In the genomic region with DNA sequence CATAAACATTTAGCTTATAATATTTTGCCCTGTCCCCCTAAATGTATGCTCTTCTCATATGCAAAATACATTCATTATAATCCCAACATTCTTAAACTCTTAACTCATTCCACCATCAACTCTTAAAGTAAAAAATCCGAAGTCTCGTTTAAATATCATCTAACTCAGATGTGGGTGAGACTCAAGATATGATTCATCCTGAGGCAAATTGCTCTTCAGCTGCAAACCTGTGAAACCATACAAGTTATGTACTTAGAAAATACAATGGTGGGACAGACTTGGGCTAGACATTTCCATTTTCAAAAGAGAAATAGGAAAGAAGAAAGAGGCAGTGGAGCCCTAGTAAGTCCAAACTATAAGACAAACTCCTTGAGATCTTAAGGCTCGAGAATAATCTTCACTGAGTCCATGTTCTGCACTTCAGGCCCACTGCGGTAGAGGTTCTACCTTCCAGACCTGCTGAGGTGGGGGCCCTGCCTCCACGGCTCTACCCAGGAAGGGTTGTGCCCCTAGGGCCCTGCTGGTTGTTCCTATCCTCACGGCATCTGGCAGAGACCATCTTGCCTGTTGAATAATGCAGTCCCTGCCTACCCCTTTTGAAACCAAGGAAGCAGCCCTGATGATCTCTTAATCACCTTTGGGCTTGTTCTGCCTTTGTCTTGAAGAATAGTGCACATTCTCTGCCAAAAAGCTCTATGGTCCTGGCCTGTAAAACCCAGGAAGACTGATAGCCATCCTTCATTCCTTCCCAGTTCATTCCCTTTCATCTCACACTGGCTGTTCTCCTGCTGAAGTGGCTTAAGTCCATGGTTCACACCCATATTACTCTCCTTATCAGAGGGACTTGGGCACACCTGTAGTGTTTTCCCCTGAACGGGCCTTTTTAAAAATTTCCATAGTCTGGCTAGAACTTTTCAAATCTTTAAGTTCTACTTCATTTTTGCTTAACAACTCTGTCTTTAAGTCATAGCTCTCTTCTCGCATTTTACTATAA, we compare ENCODE assay signal across 26 cellular contexts. TPM values are rescaled to one million over a fixed set of nuclear protein-coding genes. Genes with fewer than 3 reads are reported as not detected.
DNase-seq lines count a peak whose midpoint lies in the region; ATAC-seq, FAIRE-seq and TF ChIP-seq lines count a peak whose summit lies in the region.
"Had no signal": no experiment of that assay in that cellular context is flagged by ENCODE, and none has a peak within 500 bp of the region (broad histone marks: within the 10 kb centered on the region; RNA-seq: fewer than 3 reads in every experiment).

No MANE protein-coding gene starts in this region.

- CTCF ChIA-PET in HepG2 (lab: Yijun Ruan, JAX; ENCODE audit: low intra/inter-chr PET ratio, low total read pairs) = no interaction called here
- CTCF ChIA-PET in WTC11 (lab: Charles Lee) = interaction anchor here (0.9 kb wide), 1 partner anchor 12 kb away, joined by 3 read pairs; no protein-coding TSS in a partner anchor

- H3K4me3 ChIP-seq in HepG2 (replicated peaks in 1 of 3; ENCODE audit: insufficient read depth in 1 of 3, low read depth in 2 of 3, low read length in 3 of 3) = no peak overlapping the region
- no peak overlapping the region for H3K4me3 ChIP-seq in right lobe of liver
- H3K4me3 ChIP-seq: dorsolateral prefrontal cortex, ovary, right atrium auricular region, SK-N-MC, suprapubic skin had no signal

- DNase-seq in HepG2 (ENCODE audit: low spot score) = no peak
- DNase-seq in right lobe of liver = no peak
- no peak for DNase-seq in WTC11 (ENCODE audit: low spot score)
- DNase-seq in left colon = no peak
- no peak for DNase-seq in HuH-7 (ENCODE audit: low spot score)
- no peak for DNase-seq in NCI-H1092 (lab: John Stamatoyannopoulos, UW)
- DNase-seq in NOMO-1 treated with dmso at 0.1 percent for 144 hours (lab: John Stamatoyannopoulos, UW; ENCODE audit: unreplicated experiment) = no peak
- DNase-seq: amniotic stem cell; CD4-positive, alpha-beta T cell; central memory CD4-positive, alpha-beta T cell; DMS153; dorsolateral prefrontal cortex; foreskin melanocyte; GOT3; Karpas-422; mammary epithelial cell; NCI-H1105 treated with DMSO at 0.1 percent for 48 hours; NCI-H2107; NCI-H524; ovary; stimulated activated CD8-positive, alpha-beta memory T cell treated with anti-CD3 and anti-CD28 coated beads, Interleukin-4, amount 100 ng/mL, for 48 hours; WERI-Rb-1 had no signal

- no peak overlapping the region for H2AFZ ChIP-seq in HepG2 (ENCODE audit: low read length)

- 83% methylated on average over 8 of the region's 8 CpGs for WGBS in HepG2 (ENCODE audit: low lambda C conversion rate)
- WGBS in right lobe of liver (ENCODE audit: insufficient coverage, low coverage, low lambda C conversion rate, missing lambda C conversion rate) = 76% methylated on average over 4 of the region's 8 CpGs

- no TSS peak for BruUV-seq in HepG2 (replicated peaks; lab: Mats Ljungman, UMichigan)

- H3K9ac ChIP-seq in HepG2 (ENCODE audit: insufficient read depth, low read depth, low read length) = no peak overlapping the region

- in situ Hi-C loops in HepG2 (cut with HindIII; ENCODE audit: extremely low pct_ligation_motif_present, low pct_unique_long_range_greater_than_20kb) = no loop called here

- H3K27me3 ChIP-seq in HepG2 (ENCODE audit: control insufficient read depth in 1 of 2, insufficient read depth in 2 of 2, low read length in 2 of 2) (no peaks in the 10 kb centered on the region), right lobe of liver (no peaks in the 10 kb centered on the region)
- H3K27me3 ChIP-seq: dorsolateral prefrontal cortex, ovary, right atrium auricular region, suprapubic skin had no signal

- H3K36me3 ChIP-seq in HepG2 (replicated peaks in 1 of 2; ENCODE audit: control insufficient read depth in 1 of 2, insufficient read depth in 2 of 2, low read length in 2 of 2) = peaks cover 0 to 1% of the 10 kb centered on the region in 2 experiments; a peak in 1 of 5 replicates
- H3K36me3 ChIP-seq in right lobe of liver = no peaks in the 10 kb centered on the region
- H3K36me3 ChIP-seq: ovary, right atrium auricular region, suprapubic skin, WERI-Rb-1 had no signal

- no peak overlapping the region for H3K4me2 ChIP-seq in HepG2 (ENCODE audit: low read depth, low read length)

- H3K79me2 ChIP-seq in HepG2 (ENCODE audit: insufficient read depth, low read length) = no peaks in the 10 kb centered on the region

- no peak for TF ChIP-seq EP300 in HepG2 (IDR thresholded peaks at IDR 0.05; ENCODE audit: low read depth in 2 of 2, low read length in 2 of 2)
- no peak for TF ChIP-seq EP300 in HepG2 (CRISPR knock-in tag; IDR thresholded peaks at IDR 0.05; ENCODE audit: borderline replicate concordance)

- TF ChIP-seq POLR2A in HepG2 (IDR thresholded peaks at IDR 0.05; ENCODE audit: insufficient read depth in 1 of 2, low read depth in 2 of 2, low read length in 2 of 2) (no peak), right lobe of liver (IDR thresholded peaks at IDR 0.05) (no peak)

- ATAC-seq in HepG2 (no peak), right lobe of liver (no peak), WTC11 (peak; percentile 65), left colon (peak; percentile 52)

- H3K4me1 Mint-ChIP-seq in WTC11 = peaks cover 14% of the 10 kb centered on the region

- no peaks in the 10 kb centered on the region for H3K9me3 Mint-ChIP-seq in WTC11
- H3K9me3 Mint-ChIP-seq: CD4-positive, alpha-beta T cell had no signal

- peak overlapping the region; percentile 80 for H3K27ac ChIP-seq in HepG2 (ENCODE audit: extremely low read length, insufficient read depth, low read length)
- H3K27ac ChIP-seq in right lobe of liver = no peak overlapping the region
- H3K27ac ChIP-seq: ovary, right atrium auricular region, SK-N-MC, suprapubic skin, WERI-Rb-1 had no signal

- intact Hi-C loops in HepG2 (cut with micrococcal nuclease; ENCODE audit: unreplicated experiment) (loop anchor here (1.0 kb wide), 1 partner anchor 23 kb away; no protein-coding TSS in a partner anchor), right lobe of liver (cut with DNase I) (no loop called here), left colon (cut with DNase I, micrococcal nuclease) (no loop called here)

- H3K9me3 ChIP-seq in HepG2 (ENCODE audit: low read length) (no peaks in the 10 kb centered on the region), right lobe of liver (no peaks in the 10 kb centered on the region)
- H3K9me3 ChIP-seq: ovary, right atrium auricular region, suprapubic skin had no signal

- POLR2A ChIA-PET in HepG2 (lab: Yijun Ruan, JAX) (no interaction called here), WTC11 (lab: Charles Lee) (no interaction called here)

- no peaks in the 10 kb centered on the region for H4K20me1 ChIP-seq in HepG2 (ENCODE audit: insufficient read depth, low read length)

- FAIRE-seq in HepG2 (lab: Jason Lieb, UNC) = no peak
- FAIRE-seq: GM12891 had no signal

- H3K4me3 Mint-ChIP-seq in WTC11 = no peak overlapping the region
- H3K4me3 Mint-ChIP-seq: CD4-positive, alpha-beta T cell had no signal

- peaks cover 44% of the 10 kb centered on the region for H3K4me1 ChIP-seq in HepG2 (ENCODE audit: insufficient read depth, low read length)
- no peaks in the 10 kb centered on the region for H3K4me1 ChIP-seq in right lobe of liver
- H3K4me1 ChIP-seq: right atrium auricular region, suprapubic skin had no signal

- no peak overlapping the region for H3K27ac Mint-ChIP-seq in WTC11
- H3K27ac Mint-ChIP-seq: CD4-positive, alpha-beta T cell had no signal

- H3K36me3 Mint-ChIP-seq in WTC11 = no peaks in the 10 kb centered on the region

- no peak for TF ChIP-seq RAD21 in HepG2 (CRISPR knock-in tag; IDR thresholded peaks at IDR 0.05)

- H3K27me3 Mint-ChIP-seq in WTC11 (ENCODE audit: low read depth) = no peaks in the 10 kb centered on the region
- H3K27me3 Mint-ChIP-seq: CD4-positive, alpha-beta T cell had no signal

- no peak for TF ChIP-seq CTCF in HepG2 (CRISPR knock-in tag; IDR thresholded peaks at IDR 0.05)
- no peak for TF ChIP-seq CTCF in right lobe of liver (IDR thresholded peaks at IDR 0.05)
- TF ChIP-seq CTCF in WTC11 (IDR thresholded peaks at IDR 0.05) = no peak

TF ChIP-seq in HepG2, 621 proteins besides CTCF, POLR2A, EP300 and RAD21 (continues in another document):
- no peak for TF ChIP-seq XBP1 (CRISPR knock-in tag; IDR thresholded peaks at IDR 0.05)
- no peak for TF ChIP-seq ZNF34 (CRISPR knock-in tag; IDR thresholded peaks at IDR 0.05; ENCODE audit: borderline replicate concordance)
- no peak for TF ChIP-seq ZNF337 (CRISPR knock-in tag; IDR thresholded peaks at IDR 0.05; ENCODE audit: borderline replicate concordance, low read depth)
- TF ChIP-seq ZNF101 (CRISPR knock-in tag; IDR thresholded peaks at IDR 0.05; ENCODE audit: borderline replicate concordance, low read depth) = no peak

TF ChIP-seq in WTC11, 78 proteins besides CTCF, POLR2A, EP300 and RAD21 (continues in another document):
- TF ChIP-seq SP1 (CRISPR knock-in tag; conservative IDR thresholded peaks at IDR 0.05) (no peak), IRF2 (CRISPR knock-in tag; IDR thresholded peaks at IDR 0.05; ENCODE audit: borderline replicate concordance, low read depth) (no peak), NR1H2 (CRISPR knock-in tag; IDR thresholded peaks at IDR 0.05) (no peak), GABPB1 (CRISPR knock-in tag; IDR thresholded peaks at IDR 0.05) (no peak)

RNA-seq across cellular contexts. Expression of a gene that starts 37.3 kb away (rescaled TPM):
- total RNA-seq in HepG2 (2016; rRNA removed; fragmentation: Illumina TruSeq; extraction: Trizol) = 15.7 and 16.4 TPM in 2 replicates
- total RNA-seq in HepG2 (2016; cell fraction: cytosol; rRNA removed; fragmentation: Illumina TruSeq; extraction: Trizol; ENCODE audit: low read depth) = 6.4 and 8.2 TPM in 2 replicates
- total RNA-seq in HepG2 (2016; cell fraction: insoluble cytoplasmic fraction; rRNA removed; fragmentation: Illumina TruSeq; extraction: Trizol) = 12.7 and 14.4 TPM in 2 replicates
- total RNA-seq in HepG2 (2016; cell fraction: membrane; rRNA removed; fragmentation: Illumina TruSeq; extraction: Trizol) = 9.4 and 10.3 TPM in 2 replicates
- 12.4 and 17.6 TPM in 2 replicates for total RNA-seq in HepG2 (2016; cell fraction: nucleus; rRNA removed; fragmentation: Illumina TruSeq; extraction: Trizol)
- polyA plus RNA-seq in HepG2 (2011; rRNA removed) = 8.3 and 12.5 TPM in 2 replicates
- polyA plus RNA-seq in HepG2 (2011; cell fraction: cytosol; rRNA removed) = 4.7 and 6.3 TPM in 2 replicates
- polyA plus RNA-seq in HepG2 (2011; cell fraction: nucleus; rRNA removed) = 9.8 and 21.4 TPM in 2 replicates
- 6.9 and 9.3 TPM in 2 replicates for polyA plus RNA-seq in HepG2 (2012)
- polyA plus RNA-seq in HepG2 (2016; cell fraction: cytosol; fragmentation: Illumina TruSeq; extraction: Trizol; ENCODE audit: low read depth) = 5.5 and 6.2 TPM in 2 replicates
- 11.3 and 11.4 TPM in 2 replicates for polyA plus RNA-seq in HepG2 (2016; cell fraction: insoluble cytoplasmic fraction; fragmentation: Illumina TruSeq; extraction: Trizol; ENCODE audit: low read depth)
- 5.7 and 6.9 TPM in 2 replicates for polyA plus RNA-seq in HepG2 (2016; cell fraction: membrane; fragmentation: Illumina TruSeq; extraction: Trizol; ENCODE audit: low read depth)
- 19.7 and 20.7 TPM in 2 replicates for polyA plus RNA-seq in HepG2 (2016; cell fraction: nucleus; fragmentation: Illumina TruSeq; extraction: Trizol; ENCODE audit: insufficient read depth, low read depth)
- polyA minus RNA-seq in HepG2 (2011; rRNA and poly(A)+ RNA removed; ENCODE audit: low replicate concordance) = 2.8 and 7.9 TPM in 2 replicates
- polyA minus RNA-seq in HepG2 (2011; cell fraction: cytosol; rRNA and poly(A)+ RNA removed) = 6.2 and 10.6 TPM in 2 replicates
- 36.3 and 40.2 TPM in 2 replicates for polyA minus RNA-seq in HepG2 (2011; cell fraction: nucleus; rRNA and poly(A)+ RNA removed)
- total RNA-seq in right lobe of liver = 1 to 10 TPM; 2.0 to 3.9 (median 2.5) TPM
- total RNA-seq in WTC11 (2021) = 79.3 to 83.3 TPM (median 80.6 TPM) in 3 replicates
- total RNA-seq in left colon = 10 to 100 TPM; 12.7 to 15.7 TPM

Comparison
In these comparisons a context has a peak if more than half of its experiments do, and no peak if none do; other contexts are left out.
1. ATAC-seq: peak in WTC11 (single experiment) and left colon (single experiment); none in HepG2 (single experiment) and right lobe of liver (0 of 4).